Comparison of ENCODE assay signal across 1 cellular context in genomic region chr13:79395881-79396280, GRCh38.
TF ChIP-seq lines count a peak whose summit lies in the region.

No MANE protein-coding gene starts in this region.

TF ChIP-seq in WTC11, 78 proteins besides CTCF, POLR2A, EP300 and RAD21 (continued from another document):
- TF ChIP-seq ZNF317 (CRISPR knock-in tag; IDR thresholded peaks at IDR 0.05; ENCODE audit: borderline replicate concordance, low read depth): peak; percentile 98
